Comparison of ENCODE assay signal across 8 cellular contexts in genomic region chr4:26985836-26986235, GRCh38.
A peak's percentile ranks its signal among the peaks of the same experiment; 100 is the strongest.
DNase-seq lines count a peak whose midpoint lies in the region; ATAC-seq, FAIRE-seq and TF ChIP-seq lines count a peak whose summit lies in the region.

No MANE protein-coding gene starts in this region.

- H3K9me3 ChIP-seq in K562 (replicated peaks; ENCODE audit: control insufficient read depth, insufficient read depth, low read depth, low read length): no peaks in the 10 kb centered on the region

- TF ChIP-seq POLR2A in K562 (conservative IDR thresholded peaks at IDR 0.05): no peak

- no peak for TF ChIP-seq RAD21 in K562 (CRISPR knock-in tag; conservative IDR thresholded peaks at IDR 0.05 in 1 of 2, IDR thresholded peaks at IDR 0.05 in 1 of 2)

- intact Hi-C loops in K562 (cut with micrococcal nuclease): no loop called here

- TF ChIP-seq CTCF in KMS-11 (conservative IDR thresholded peaks at IDR 0.05; ENCODE audit: low read depth, low read length) (no peak), K562 (IDR thresholded peaks at IDR 0.05 in 2 of 3, conservative IDR thresholded peaks at IDR 0.05 in 1 of 3; ENCODE audit: insufficient read depth in 2 of 3, low read depth in 1 of 3, low read length in 3 of 3) (no peak)

- ATAC-seq in GM21576 (IDR thresholded peaks at IDR 0.05; ENCODE audit: unreplicated experiment) (peak; percentile 92), K562 (no peak)

- H3K9ac ChIP-seq in KMS-11 (no peak overlapping the region), K562 (ENCODE audit: insufficient read depth in 1 of 2, low read depth in 2 of 2, low read length in 2 of 2) (no peak overlapping the region)

- TF ChIP-seq EP300 in K562 (IDR thresholded peaks at IDR 0.05; ENCODE audit: low read length): no peak

- H4K20me1 ChIP-seq in KMS-11 (ENCODE audit: insufficient read depth): no peaks in the 10 kb centered on the region
- no peaks in the 10 kb centered on the region for H4K20me1 ChIP-seq in K562 (replicated peaks; ENCODE audit: control insufficient read depth, insufficient read depth, low read length)

- H2AFZ ChIP-seq in KMS-11 (ENCODE audit: low read depth) (no peak overlapping the region), K562 (ENCODE audit: low read depth, low read length) (no peak overlapping the region)

- peak; percentile 76 for FAIRE-seq in GM18507 (lab: Jason Lieb, UNC)
- FAIRE-seq in K562 (lab: Jason Lieb, UNC): no peak

- POLR2A ChIA-PET in K562 (lab: Yijun Ruan, JAX): no interaction called here

- H3K36me3 ChIP-seq in KMS-11 (ENCODE audit: insufficient read depth) (no peaks in the 10 kb centered on the region), K562 (ENCODE audit: control insufficient read depth, insufficient read depth, low read length) (no peaks in the 10 kb centered on the region)

- CTCF ChIA-PET in K562 (lab: Yijun Ruan, JAX; ENCODE audit: low intra/inter-chr PET ratio): no interaction called here

- H3K4me2 ChIP-seq in KMS-11: peak overlapping the region; percentile 57
- H3K4me2 ChIP-seq in K562 (ENCODE audit: insufficient read depth, low read length): no peak overlapping the region

- H3K27ac ChIP-seq in KMS-11 (no peak overlapping the region), K562 (ENCODE audit: extremely low read depth, low read depth, low read length) (no peak overlapping the region)

- no peaks in the 10 kb centered on the region for H3K27me3 ChIP-seq in KMS-11 (ENCODE audit: insufficient read depth, low read depth)
- no peaks in the 10 kb centered on the region for H3K27me3 ChIP-seq in K562 (ENCODE audit: control insufficient read depth in 2 of 2, insufficient read depth in 2 of 2, low read length in 2 of 2)

- DNase-seq in GM18507 (ENCODE audit: extremely low spot score, insufficient read length, low read depth) (no peak), K562 (ENCODE audit: extremely low read depth in 1 of 4, low spot score in 3 of 4) (peak in 1 of 4 experiments; percentile 14), NCI-H226 (no peak), hippocampal formation (lab: John Stamatoyannopoulos, UW) (no peak)
- DNase-seq in NK-92 treated with Interleukin-12 subunit alpha and Interleukin-12 subunit beta, amount 100 ng/mL, for 24 hours (lab: John Stamatoyannopoulos, UW): no peak
- no peak for DNase-seq in effector CD4-positive, alpha-beta T cell

- H3K4me1 ChIP-seq in KMS-11 (ENCODE audit: low read depth, poor library complexity, severe bottlenecking): peaks cover 26% of the 10 kb centered on the region
- H3K4me1 ChIP-seq in K562 (replicated peaks in 1 of 2; ENCODE audit: control insufficient read depth in 2 of 2, insufficient read depth in 2 of 2, low read length in 2 of 2): no peaks in the 10 kb centered on the region

- no TSS peak for BruUV-seq in K562 (replicated peaks; lab: Mats Ljungman, UMichigan)

- in situ Hi-C loops in K562 (cut with MboI): no loop called here

- H3K9me1 ChIP-seq in K562 (ENCODE audit: control insufficient read depth, insufficient read depth, low read length): no peaks in the 10 kb centered on the region

- no peak overlapping the region for H3K4me3 ChIP-seq in KMS-11 (IDR thresholded peaks at IDR 0.05; ENCODE audit: insufficient read depth, low read depth, low read length)
- no peak overlapping the region for H3K4me3 ChIP-seq in K562

- WGBS in K562 (ENCODE audit: insufficient coverage, low coverage, missing lambda C conversion rate): 44% methylated on average over 3 of the region's 3 CpGs

- H3K79me2 ChIP-seq in KMS-11 (ENCODE audit: insufficient read depth, low read depth) (no peaks in the 10 kb centered on the region), K562 (ENCODE audit: control insufficient read depth, insufficient read depth, low read length) (no peaks in the 10 kb centered on the region)

TF ChIP-seq in K562, 482 proteins besides CTCF, POLR2A, EP300 and RAD21:
- TF ChIP-seq NFIX (CRISPR knock-in tag; IDR thresholded peaks at IDR 0.05; ENCODE audit: low read depth) (no peak), NR2C1 (IDR thresholded peaks at IDR 0.05) (no peak), NR2C1 (tag; IDR thresholded peaks at IDR 0.05) (0 out of 2 replicates have a peak, but pooled peaks have one; percentile 18)
